In genomic region chr12:62971769-62972525, GRCh38 we compare ENCODE assay signal across 16 cellular contexts. TPM values are rescaled to one million over a fixed set of nuclear protein-coding genes. Genes with fewer than 3 reads are reported as not detected.
DNase-seq lines count a peak whose midpoint lies in the region; TF ChIP-seq lines count a peak whose summit lies in the region.
"Had no signal": no experiment of that assay in that cellular context is flagged by ENCODE, and none has a peak within 500 bp of the region (broad histone marks: within the 10 kb centered on the region; RNA-seq: fewer than 3 reads in every experiment).

No MANE protein-coding gene starts in this region.

- DNase-seq in NCI-H2107 treated with DMSO at 0.1 percent for 48 hours (lab: John Stamatoyannopoulos, UW; ENCODE audit: unreplicated experiment) (peak; percentile 29), NCI-H2107 (lab: John Stamatoyannopoulos, UW) (no peak), Caco-2 (peak in 1 of 2 experiments; percentile 30), NCI-H69 (lab: John Stamatoyannopoulos, UW) (peak; percentile 49), mesendoderm (peak; percentile 15), NCI-H187 (lab: John Stamatoyannopoulos, UW) (no peak), GOT3 (lab: John Stamatoyannopoulos, UW) (no peak), RKO (ENCODE audit: low spot score) (no peak)
- DNase-seq: DMS79, HCEC 1CT, MV-4-11, NCI-H1436 treated with DMSO at 0.1 percent for 48 hours had no signal

- no peaks in the 10 kb centered on the region for H3K27me3 Mint-ChIP-seq in Caco-2 (ENCODE audit: insufficient read depth, unreplicated experiment)

- CTCF ChIA-PET in Caco-2 (lab: Charles Lee), result interaction anchor here (1.0 kb wide), 1 partner anchor 97 kb away, joined by 3 read pairs; no protein-coding TSS in a partner anchor

- H3K4me1 Mint-ChIP-seq in Caco-2 (ENCODE audit: low read depth, unreplicated experiment), result peaks cover 33% of the 10 kb centered on the region
- H3K4me1 Mint-ChIP-seq: CD14-positive monocyte, IgD-negative memory B cell had no signal

- H4K5ac ChIP-seq in mesendoderm (ENCODE audit: low read length), result no peak overlapping the region

- H3K27me3 ChIP-seq in Caco-2 (replicated peaks; ENCODE audit: control insufficient read depth, insufficient read depth, low read length) (no peaks in the 10 kb centered on the region), mesendoderm (ENCODE audit: insufficient read depth, low read length, poor library complexity) (no peaks in the 10 kb centered on the region)

- H3K4me3 ChIP-seq in Caco-2 (ENCODE audit: low read depth, low read length) (no peak overlapping the region), mesendoderm (ENCODE audit: low read length) (no peak overlapping the region)
- H3K4me3 ChIP-seq: A549 had no signal

- intact Hi-C loops in Caco-2 (cut with micrococcal nuclease; ENCODE audit: unreplicated experiment), result no loop called here

- no peak overlapping the region for H3K56ac ChIP-seq in mesendoderm (ENCODE audit: low read length)

- no peaks in the 10 kb centered on the region for H3K9me3 Mint-ChIP-seq in Caco-2 (ENCODE audit: unreplicated experiment)

- H3K4me1 ChIP-seq in Caco-2, result peaks cover 27% of the 10 kb centered on the region
- H3K4me1 ChIP-seq in mesendoderm (ENCODE audit: control insufficient read depth, low read depth, low read length), result no peaks in the 10 kb centered on the region
- H3K4me1 ChIP-seq: A549 had no signal

- no peak overlapping the region for H3K18ac ChIP-seq in mesendoderm (ENCODE audit: low read length)

- BruUV-seq in Caco-2 (replicated peaks; lab: Mats Ljungman, UMichigan), result no TSS peak

- peak overlapping the region; percentile 0 for H3K27ac Mint-ChIP-seq in Caco-2 (ENCODE audit: unreplicated experiment)
- H3K27ac Mint-ChIP-seq: CD14-positive monocyte, IgD-negative memory B cell had no signal

- no peaks in the 10 kb centered on the region for H3K9me3 ChIP-seq in Caco-2
- H3K9me3 ChIP-seq: A549 had no signal

- no peaks in the 10 kb centered on the region for H3K36me3 Mint-ChIP-seq in Caco-2 (ENCODE audit: insufficient read depth, unreplicated experiment)
- H3K36me3 Mint-ChIP-seq: CD14-positive monocyte, IgD-negative memory B cell had no signal

- no peak overlapping the region for H2BK120ac ChIP-seq in mesendoderm (ENCODE audit: low read depth, low read length)

- H3K23ac ChIP-seq in mesendoderm (ENCODE audit: low read length), result no peak overlapping the region

- H3K36me3 ChIP-seq in Caco-2 (ENCODE audit: control insufficient read depth, insufficient read depth, low read length) (no peaks in the 10 kb centered on the region), mesendoderm (ENCODE audit: control insufficient read depth, insufficient read depth, low read length) (no peaks in the 10 kb centered on the region)

- POLR2A ChIA-PET in Caco-2 (lab: Charles Lee), result no interaction called here

- no peak overlapping the region for H3K4ac ChIP-seq in mesendoderm (ENCODE audit: low read depth, low read length)

- TF ChIP-seq CTCF in Caco-2 (IDR thresholded peaks at IDR 0.05; ENCODE audit: insufficient read depth in 1 of 2, low read depth in 1 of 2, low read length in 1 of 2, severe bottlenecking in 1 of 2, unreplicated experiment in 1 of 2), result no peak

- H2BK15ac ChIP-seq in mesendoderm (replicated peaks; ENCODE audit: low read depth), result no peak overlapping the region

- no peak overlapping the region for H4K8ac ChIP-seq in mesendoderm (ENCODE audit: low read depth, low read length)

- no peak overlapping the region for H3K27ac ChIP-seq in mesendoderm (ENCODE audit: low read depth, low read length)
- H3K27ac ChIP-seq: A549, RWPE1 had no signal

- H3K4me3 Mint-ChIP-seq in Caco-2 (ENCODE audit: unreplicated experiment), result no peak overlapping the region
- H3K4me3 Mint-ChIP-seq: CD14-positive monocyte, IgD-negative memory B cell had no signal

- H3K79me1 ChIP-seq in mesendoderm (ENCODE audit: low read length), result no peaks in the 10 kb centered on the region

- no peak overlapping the region for H2AK5ac ChIP-seq in mesendoderm (ENCODE audit: low read length)

- no peak overlapping the region for H3K4me2 ChIP-seq in mesendoderm (ENCODE audit: low read length)
- H3K4me2 ChIP-seq: A549 had no signal

- no CpG with 5 or more reads among the region's 1 CpG for WGBS in mesendoderm (ENCODE audit: extremely low coverage, insufficient coverage, low lambda C conversion rate)

- H3K9ac ChIP-seq in mesendoderm (ENCODE audit: low read length), result no peak overlapping the region

- H2BK5ac ChIP-seq in mesendoderm (ENCODE audit: low read length), result no peak overlapping the region

- H3K79me2 ChIP-seq in mesendoderm (ENCODE audit: control insufficient read depth, insufficient read depth, low read length), result no peaks in the 10 kb centered on the region

RNA-seq across cellular contexts. Expression of gene PPM1H, which starts 37.0 kb away (rescaled TPM):
- total RNA-seq in Caco-2 (2022), result 145 and 151 TPM in 2 replicates
- polyA plus RNA-seq in mesendoderm (2013, experiment 1 of 2), result 15.7 TPM
- polyA plus RNA-seq in mesendoderm (2013, experiment 2 of 2), result 15.2 TPM
- polyA plus RNA-seq: IgD-negative memory B cell had no signal

Comparison
In these comparisons a context has a peak if more than half of its experiments do, and no peak if none do; other contexts are left out.
1. DNase-seq: peak in NCI-H2107 treated with DMSO at 0.1 percent for 48 hours (single experiment), NCI-H69 (single experiment) and mesendoderm (single experiment); none in NCI-H2107 (single experiment), NCI-H187 (0 of 2), GOT3 (single experiment) and RKO (single experiment).